ENCODE assay signal across 25 cellular contexts in genomic region chr4:104763554-104764210, GRCh38.
DNase-seq lines count a peak whose midpoint lies in the region; ATAC-seq and TF ChIP-seq lines count a peak whose summit lies in the region.
"Had no signal": no experiment of that assay in that cellular context is flagged by ENCODE, and none has a peak within 500 bp of the region (broad histone marks: within the 10 kb centered on the region; RNA-seq: fewer than 3 reads in every experiment).

No MANE protein-coding gene starts in this region.

- DNase-seq in Right ventricle myocardium superior (no peak), right atrium auricular region (ENCODE audit: low spot score) (no peak), NCI-H1105 treated with DMSO at 0.1 percent for 48 hours (lab: John Stamatoyannopoulos, UW) (peak; percentile 55), globus pallidus (ENCODE audit: low spot score) (peak; percentile 6), midbrain (lab: John Stamatoyannopoulos, UW) (peak; percentile 24), nucleus accumbens (lab: John Stamatoyannopoulos, UW) (no peak)
- no peak for DNase-seq in NK-92 treated with Interleukin-12 subunit alpha and Interleukin-12 subunit beta, amount 100 ng/mL, for 24 hours (lab: John Stamatoyannopoulos, UW)
- no peak for DNase-seq in activated naive CD4-positive, alpha-beta T cell treated with anti-CD3 and anti-CD28 coated beads, Interleukin-2, amount 50 U/mL, for 16 hours
- DNase-seq: 8988T, ACHN, DMS153, DND-41, IMR-90, KG1, MG63, NCI-H1436, NCI-H187, NCI-H2081 treated with DMSO at 0.1 percent for 48 hours, NCI-H2171, NCI-H226, NCI-H524, NCI-H748 treated with DMSO at 0.1 percent for 48 hours, SIG-M5 had no signal

- H3K9me3 ChIP-seq in right atrium auricular region, result no peaks in the 10 kb centered on the region
- H3K9me3 ChIP-seq: MG63 had no signal

- peak overlapping the region in 1 of 2 donors; percentile 55 for H3K27ac ChIP-seq in right atrium auricular region
- H3K27ac ChIP-seq: RWPE1, SK-N-MC had no signal

- no peaks in the 10 kb centered on the region for H3K27me3 ChIP-seq in right atrium auricular region
- H3K27me3 ChIP-seq: MG63 had no signal

- ATAC-seq in Right ventricle myocardium superior (ENCODE audit: poor library complexity), result peak; percentile 80

- H3K36me3 ChIP-seq in right atrium auricular region, result no peaks in the 10 kb centered on the region
- H3K36me3 ChIP-seq: MG63 had no signal

- intact Hi-C loops in Right ventricle myocardium superior (cut with DNase I), result no loop called here

- no peak overlapping the region for H3K4me3 ChIP-seq in right atrium auricular region
- H3K4me3 ChIP-seq: MG63, SK-N-MC had no signal

- no peak for TF ChIP-seq CTCF in right atrium auricular region (IDR thresholded peaks at IDR 0.05)

- H3K4me1 ChIP-seq in right atrium auricular region, result peaks cover 0 to 11% of the 10 kb centered on the region in 2 donors

Comparison
In these comparisons a context has a peak if more than half of its experiments do, and no peak if none do; other contexts are left out.
1. DNase-seq: peak in NCI-H1105 treated with DMSO at 0.1 percent for 48 hours (single experiment), globus pallidus (single experiment) and midbrain (single experiment); none in Right ventricle myocardium superior (single experiment), right atrium auricular region (single experiment), NK-92 treated with Interleukin-12 subunit alpha and Interleukin-12 subunit beta, amount 100 ng/mL, for 24 hours (single experiment), activated naive CD4-positive, alpha-beta T cell treated with anti-CD3 and anti-CD28 coated beads, Interleukin-2, amount 50 U/mL, for 16 hours (single experiment) and nucleus accumbens (0 of 56).